ENCODE assay signal across 8 cellular contexts in genomic region chr15:80660114-80660513, GRCh38. TPM values are rescaled to one million over a fixed set of nuclear protein-coding genes. Genes with fewer than 3 reads are reported as not detected.
A peak's percentile ranks its signal among the peaks of the same experiment; 100 is the strongest.
DNase-seq lines count a peak whose midpoint lies in the region; ATAC-seq, FAIRE-seq and TF ChIP-seq lines count a peak whose summit lies in the region.

No MANE protein-coding gene starts in this region.

- DNase-seq in SIG-M5 treated with dmso at 0.1 percent for 504 hours (lab: John Stamatoyannopoulos, UW; ENCODE audit: unreplicated experiment) (peak; percentile 14), SIG-M5 (lab: John Stamatoyannopoulos, UW) (no peak), adrenal gland (peak in 5 of 7 donors; percentile 21 to 66 (median 29)), keratinocyte (ENCODE audit: low read depth, low spot score) (peak; percentile 40), upper lobe of left lung (no peak), T-helper 1 cell (no peak), DMS 273 treated with DMSO at 0.1 percent for 48 hours (lab: John Stamatoyannopoulos, UW) (no peak)

- no peak overlapping the region for H3K27ac ChIP-seq in adrenal gland
- no peak overlapping the region for H3K27ac ChIP-seq in keratinocyte (ENCODE audit: control insufficient read depth, insufficient read depth, low read length)
- H3K27ac ChIP-seq in upper lobe of left lung = no peak overlapping the region

- H3K27me3 ChIP-seq in adrenal gland = no peaks in the 10 kb centered on the region
- H3K27me3 ChIP-seq in keratinocyte (ENCODE audit: control insufficient read depth, extremely low read depth, insufficient read depth, low read length) = no peaks in the 10 kb centered on the region
- no peaks in the 10 kb centered on the region for H3K27me3 ChIP-seq in upper lobe of left lung

- no peak overlapping the region for H3K9ac ChIP-seq in keratinocyte (ENCODE audit: control insufficient read depth, extremely low read depth, insufficient read depth, low read length)

- no peaks in the 10 kb centered on the region for H4K20me1 ChIP-seq in keratinocyte (ENCODE audit: control insufficient read depth, extremely low read depth, insufficient read depth, low read length)

- peak; percentile 79 for FAIRE-seq in keratinocyte (lab: Jason Lieb, UNC)

- H3K79me2 ChIP-seq in keratinocyte (ENCODE audit: control insufficient read depth, insufficient read depth, low read length) = no peaks in the 10 kb centered on the region

- dilution Hi-C loops in keratinocyte (cut with MboI; ENCODE audit: extremely low pct_ligation_motif_present, low sequenced_read_pairs) = no loop called here

- H3K4me2 ChIP-seq in keratinocyte (ENCODE audit: control insufficient read depth, extremely low read depth, insufficient read depth, low read depth, low read length) = no peak overlapping the region

- H3K9me3 ChIP-seq in adrenal gland (replicated peaks in 1 of 3) = no peaks in the 10 kb centered on the region
- no peaks in the 10 kb centered on the region for H3K9me3 ChIP-seq in keratinocyte (ENCODE audit: control insufficient read depth, low read depth, low read length)
- H3K9me3 ChIP-seq in upper lobe of left lung = no peaks in the 10 kb centered on the region

- no peak overlapping the region for H2AFZ ChIP-seq in keratinocyte (ENCODE audit: control insufficient read depth, low read length)

- H3K9me1 ChIP-seq in keratinocyte (ENCODE audit: control insufficient read depth, extremely low read depth, insufficient read depth, low read length) = no peaks in the 10 kb centered on the region

- no peaks in the 10 kb centered on the region for H3K4me1 ChIP-seq in adrenal gland (replicated peaks in 1 of 2)
- H3K4me1 ChIP-seq in keratinocyte (ENCODE audit: control insufficient read depth, extremely low read depth, insufficient read depth, low read length) = peaks cover 28% of the 10 kb centered on the region
- H3K4me1 ChIP-seq in upper lobe of left lung = no peaks in the 10 kb centered on the region

- H3K4me3 ChIP-seq in adrenal gland = no peak overlapping the region
- H3K4me3 ChIP-seq in keratinocyte (ENCODE audit: control insufficient read depth in 2 of 3, extremely low read depth in 1 of 3, insufficient read depth in 2 of 3, low read depth in 1 of 3, low read length in 3 of 3) = no peak overlapping the region
- no peak overlapping the region for H3K4me3 ChIP-seq in upper lobe of left lung

- TF ChIP-seq EP300 in upper lobe of left lung (IDR thresholded peaks at IDR 0.05) = no peak

- H3K36me3 ChIP-seq in adrenal gland (replicated peaks in 1 of 2) (no peaks in the 10 kb centered on the region), keratinocyte (ENCODE audit: control insufficient read depth in 2 of 2, extremely low read depth in 1 of 2, insufficient read depth in 2 of 2, low read length in 2 of 2) (no peaks in the 10 kb centered on the region), upper lobe of left lung (no peaks in the 10 kb centered on the region)

- TF ChIP-seq CTCF in adrenal gland (IDR thresholded peaks at IDR 0.05) (peak; percentile 6 to 64 (median 42)), keratinocyte (optimal IDR thresholded peaks at IDR 0.05 in 1 of 3, IDR thresholded peaks at IDR 0.05 in 1 of 3, conservative IDR thresholded peaks at IDR 0.05 in 1 of 3; ENCODE audit: extremely low read depth in 1 of 3, insufficient read depth in 2 of 3, low read length in 3 of 3) (peak; percentile 57 to 71 (median 71)), upper lobe of left lung (IDR thresholded peaks at IDR 0.05) (peak in 4 of 6 experiments; percentile 40 to 72 (median 48))

- TF ChIP-seq POLR2A in adrenal gland (IDR thresholded peaks at IDR 0.05) = no peak
- no peak for TF ChIP-seq POLR2A in upper lobe of left lung (IDR thresholded peaks at IDR 0.05)

- intact Hi-C loops in adrenal gland (cut with DNase I) = loop anchor here in 1 of 2 donors (5.0 kb wide), 1 partner anchor 117 kb away; the partner anchor contains the start of gene CEMIP

- no peak for ATAC-seq in upper lobe of left lung (ENCODE audit: low FRiP score in 2 of 2)
- no peak for ATAC-seq in HG03159 (IDR thresholded peaks at IDR 0.05; ENCODE audit: unreplicated experiment)

RNA-seq across cellular contexts. Expression of gene ABHD17C, which starts 35.0 kb away (rescaled TPM):
- total RNA-seq in adrenal gland (1 to 10 TPM; 2.1 to 9.9 (median 5.6) TPM), upper lobe of left lung (10 to 100 TPM; 15.7 to 34.2 (median 25.5) TPM)
- polyA plus RNA-seq in adrenal gland (1 to 10 TPM; 1.9 to 6.6 (median 2.1) TPM), keratinocyte (11.8 to 27.8 TPM (median 23.3 TPM) in 3 replicates)
- 10.0 TPM for polyA plus RNA-seq in keratinocyte (2011; ENCODE audit: low read depth)
- polyA plus RNA-seq in keratinocyte (2011; cell fraction: cytosol; rRNA removed) = 14.5 and 22.5 TPM in 2 replicates
- polyA plus RNA-seq in keratinocyte (2011; cell fraction: nucleus; rRNA removed) = 19.9 and 20.5 TPM in 2 replicates
- 14.6 and 35.5 TPM in 2 replicates for polyA plus RNA-seq in keratinocyte (2012; ENCODE audit: low replicate concordance)
- polyA minus RNA-seq in keratinocyte = 24.4 to 26.1 TPM (median 25.7 TPM) in 3 replicates
- 18.4 TPM for polyA minus RNA-seq in keratinocyte (2011; cell fraction: cytosol; rRNA and poly(A)+ RNA removed)
- 12.3 and 17.6 TPM in 2 replicates for polyA minus RNA-seq in keratinocyte (2011; cell fraction: nucleus; rRNA and poly(A)+ RNA removed)

Comparison
In these comparisons a context has a peak if more than half of its experiments do, and no peak if none do; other contexts are left out.
1. DNase-seq: peak in SIG-M5 treated with dmso at 0.1 percent for 504 hours (single experiment), adrenal gland (5 of 7) and keratinocyte (single experiment); none in SIG-M5 (single experiment), upper lobe of left lung (0 of 2), T-helper 1 cell (0 of 5) and DMS 273 treated with DMSO at 0.1 percent for 48 hours (single experiment).
2. Peak in every context shown above with its lines, with median percentiles within 50 percentile points of each other: CTCF ChIP-seq.